18 cellular contexts compared by ENCODE assay signal in genomic region chr3:18761530-18761929, GRCh38.
"Had no signal": no experiment of that assay in that cellular context is flagged by ENCODE, and none has a peak within 500 bp of the region (broad histone marks: within the 10 kb centered on the region; RNA-seq: fewer than 3 reads in every experiment).

No MANE protein-coding gene starts in this region.

- H3K9me3 ChIP-seq: heart left ventricle, prostate gland, right lobe of liver, testis, tibial nerve, upper lobe of right lung, vagina had no signal

- H3K27me3 Mint-ChIP-seq: naive B cell; stimulated activated naive CD8-positive, alpha-beta T cell treated with anti-CD3 and anti-CD28 coated beads, Interleukin-15, amount 100 ng/mL, for 72 hours had no signal

- H3K79me2 ChIP-seq: parathyroid adenoma had no signal

- H3K9me3 Mint-ChIP-seq: naive B cell; nephron; stimulated activated effector memory CD8-positive, alpha-beta T cell treated with anti-CD3 and anti-CD28 coated beads, Interleukin-12 subunit alpha, Interleukin-12 subunit beta, amount 100 ng/mL, for 72 hours had no signal

- H3K27ac ChIP-seq: heart left ventricle, parathyroid adenoma, prostate gland, right lobe of liver, testis, tibial nerve, upper lobe of right lung, vagina had no signal

- DNase-seq: effector CD4-positive, alpha-beta T cell; heart left ventricle; hippocampal formation; kidney glomerular epithelial cell; mesendoderm; naive B cell; right lobe of liver; stimulated activated CD4-positive, alpha-beta T cell treated with anti-CD3 and anti-CD28 coated beads, Interleukin-4, amount 100 ng/mL, for 1 hour; stimulated activated CD8-positive, alpha-beta memory T cell treated with anti-CD3 and anti-CD28 coated beads, Interleukin-4, amount 100 ng/mL, for 48 hours; stimulated activated naive CD8-positive, alpha-beta T cell treated with anti-CD3 and anti-CD28 coated beads, Interleukin-15, amount 100 ng/mL, for 72 hours; testis; upper lobe of right lung had no signal

- H3K27me3 ChIP-seq: heart left ventricle, right lobe of liver, testis, tibial nerve, upper lobe of right lung, vagina had no signal

- H3K36me3 ChIP-seq: heart left ventricle, prostate gland, right lobe of liver, tibial nerve, upper lobe of right lung, vagina had no signal

- H3K27ac Mint-ChIP-seq: naive B cell; nephron; stimulated activated effector memory CD8-positive, alpha-beta T cell treated with anti-CD3 and anti-CD28 coated beads, Interleukin-12 subunit alpha, Interleukin-12 subunit beta, amount 100 ng/mL, for 72 hours; stimulated activated naive CD8-positive, alpha-beta T cell treated with anti-CD3 and anti-CD28 coated beads, Interleukin-15, amount 100 ng/mL, for 72 hours had no signal

- H3K4me3 Mint-ChIP-seq: naive B cell; nephron; stimulated activated effector memory CD8-positive, alpha-beta T cell treated with anti-CD3 and anti-CD28 coated beads, Interleukin-12 subunit alpha, Interleukin-12 subunit beta, amount 100 ng/mL, for 72 hours; stimulated activated naive CD8-positive, alpha-beta T cell treated with anti-CD3 and anti-CD28 coated beads, Interleukin-15, amount 100 ng/mL, for 72 hours had no signal

- H3K4me3 ChIP-seq: heart left ventricle, prostate gland, right lobe of liver, testis, tibial nerve, upper lobe of right lung, vagina had no signal

- ATAC-seq: heart left ventricle; right lobe of liver; stimulated activated effector memory CD8-positive, alpha-beta T cell treated with anti-CD3 and anti-CD28 coated beads, Interleukin-12 subunit alpha, Interleukin-12 subunit beta, amount 100 ng/mL, for 72 hours; stimulated activated naive CD8-positive, alpha-beta T cell treated with anti-CD3 and anti-CD28 coated beads, Interleukin-15, amount 100 ng/mL, for 72 hours; upper lobe of right lung had no signal

- H3K4me1 Mint-ChIP-seq: nephron had no signal

- H3K36me3 Mint-ChIP-seq: naive B cell; stimulated activated effector memory CD8-positive, alpha-beta T cell treated with anti-CD3 and anti-CD28 coated beads, Interleukin-12 subunit alpha, Interleukin-12 subunit beta, amount 100 ng/mL, for 72 hours had no signal

- H3K4me1 ChIP-seq: heart left ventricle, parathyroid adenoma, prostate gland, right lobe of liver, testis, tibial nerve, upper lobe of right lung, vagina had no signal

- H2AFZ ChIP-seq: parathyroid adenoma had no signal
